In genomic region chr2:64731746-64732145, GRCh38 we compare ENCODE assay signal across 9 cellular contexts.
DNase-seq lines count a peak whose midpoint lies in the region; FAIRE-seq and TF ChIP-seq lines count a peak whose summit lies in the region.
"Had no signal": no experiment of that assay in that cellular context is flagged by ENCODE, and none has a peak within 500 bp of the region (broad histone marks: within the 10 kb centered on the region; RNA-seq: fewer than 3 reads in every experiment).

No MANE protein-coding gene starts in this region.

- H3K27ac ChIP-seq in SU-DHL-6 (ENCODE audit: low read depth, low read length): peak overlapping the region; percentile 94; the same call in 1 of the 2 replicates
- peak overlapping the region; percentile 74 for H3K27ac ChIP-seq in hepatocyte
- H3K27ac ChIP-seq in skeletal muscle tissue (ENCODE audit: low read depth, low read length): peak overlapping the region; percentile 68

- peak overlapping the region; percentile 57 for H3K9ac ChIP-seq in SU-DHL-6 (ENCODE audit: low read length)
- H3K9ac ChIP-seq in skeletal muscle tissue (ENCODE audit: low read depth in 1 of 3, low read length in 3 of 3): no peak overlapping the region

- H3K79me2 ChIP-seq in SU-DHL-6 (ENCODE audit: insufficient read depth, low read length) (peaks cover 5% of the 10 kb centered on the region; the same call in 1 of the 2 replicates), hepatocyte (peaks cover 4% of the 10 kb centered on the region)

- no peak for TF ChIP-seq POLR2A in GM12892 (IDR thresholded peaks at IDR 0.05; ENCODE audit: low read depth, low read length)

- no peaks in the 10 kb centered on the region for H4K20me1 ChIP-seq in SU-DHL-6 (ENCODE audit: low read depth, low read length)
- H4K20me1 ChIP-seq in hepatocyte (ENCODE audit: insufficient read depth, poor library complexity, severe bottlenecking): no peaks in the 10 kb centered on the region

- H3K9me2 ChIP-seq in SU-DHL-6 (replicated peaks; ENCODE audit: insufficient read depth, low read length) (no peaks in the 10 kb centered on the region), hepatocyte (replicated peaks; ENCODE audit: insufficient read depth) (no peaks in the 10 kb centered on the region)

- H3K4me1 ChIP-seq in hepatocyte (ENCODE audit: insufficient read depth) (peaks cover 35% of the 10 kb centered on the region), skeletal muscle tissue (ENCODE audit: control insufficient read depth in 3 of 3, insufficient read depth in 3 of 3, low read length in 3 of 3) (peaks cover 3 to 10% (median 9%) of the 10 kb centered on the region in 3 donors)

- FAIRE-seq in GM12892 (lab: Jason Lieb, UNC): peak; percentile 51

- WGBS in hepatocyte (ENCODE audit: low lambda C conversion rate, missing lambda C conversion rate): 76% methylated on average over 5 of the region's 5 CpGs

- H3K4me2 ChIP-seq in SU-DHL-6 (ENCODE audit: low read depth, low read length, poor library complexity, severe bottlenecking) (peak overlapping the region; percentile 71), hepatocyte (peak overlapping the region; percentile 70)

- no peaks in the 10 kb centered on the region for H3K9me3 ChIP-seq in SU-DHL-6 (ENCODE audit: insufficient read depth, low read length)
- H3K9me3 ChIP-seq in hepatocyte (ENCODE audit: low read depth): no peaks in the 10 kb centered on the region
- H3K9me3 ChIP-seq in skeletal muscle tissue (ENCODE audit: control insufficient read depth in 3 of 3, low read length in 3 of 3): no peaks in the 10 kb centered on the region

- peak overlapping the region; percentile 31 for H3K4me3 ChIP-seq in SU-DHL-6 (ENCODE audit: insufficient read depth, low read length, poor library complexity, severe bottlenecking)
- H3K4me3 ChIP-seq in hepatocyte: no peak overlapping the region
- no peak overlapping the region for H3K4me3 ChIP-seq in skeletal muscle tissue (ENCODE audit: low read length in 3 of 3)

- H3K27me3 ChIP-seq in SU-DHL-6 (ENCODE audit: low read length) (no peaks in the 10 kb centered on the region), hepatocyte (no peaks in the 10 kb centered on the region), skeletal muscle tissue (ENCODE audit: control insufficient read depth in 3 of 3, insufficient read depth in 3 of 3, low read length in 3 of 3) (no peaks in the 10 kb centered on the region)

- H2AFZ ChIP-seq in SU-DHL-6 (ENCODE audit: low read depth, low read length, severe bottlenecking): peak overlapping the region; percentile 22
- H2AFZ ChIP-seq in hepatocyte: no peak overlapping the region

- TF ChIP-seq CTCF in SU-DHL-6 (IDR thresholded peaks at IDR 0.05; ENCODE audit: insufficient read depth, low read length, poor library complexity, severe bottlenecking): no peak
- TF ChIP-seq CTCF in hepatocyte (IDR thresholded peaks at IDR 0.05; ENCODE audit: poor library complexity): no peak

- peaks cover 32% of the 10 kb centered on the region for H3F3A ChIP-seq in SU-DHL-6 (ENCODE audit: insufficient read depth)

- H3K36me3 ChIP-seq in SU-DHL-6 (ENCODE audit: low read length): no peaks in the 10 kb centered on the region
- H3K36me3 ChIP-seq in hepatocyte (replicated peaks; ENCODE audit: insufficient read depth, low read depth): no peaks in the 10 kb centered on the region
- no peaks in the 10 kb centered on the region for H3K36me3 ChIP-seq in skeletal muscle tissue (ENCODE audit: control insufficient read depth in 3 of 3, insufficient read depth in 3 of 3, low read length in 3 of 3)

- DNase-seq in GM12892 (ENCODE audit: insufficient read length) (no peak), hepatocyte (ENCODE audit: low spot score) (no peak), medulla oblongata (ENCODE audit: extremely low spot score) (no peak), SW 1271 (lab: John Stamatoyannopoulos, UW) (no peak), NCI-H1417 (lab: John Stamatoyannopoulos, UW) (no peak), HUDEP-2 (lab: John Stamatoyannopoulos, UW; ENCODE audit: unreplicated experiment in 76 of 76) (no peak)
- DNase-seq: NCI-H2227 treated with DMSO at 0.1 percent for 48 hours had no signal
